8 cellular contexts compared by ENCODE assay signal in genomic region chr16:21952793-21953540, GRCh38. TPM values are rescaled to one million over a fixed set of nuclear protein-coding genes. Genes with fewer than 3 reads are reported as not detected.
DNase-seq lines count a peak whose midpoint lies in the region; ATAC-seq and TF ChIP-seq lines count a peak whose summit lies in the region.

Gene UQCRC2, plus strand, starts transcription at chr16:21953361. Its CDS starts 63 bp downstream, at chr16:21953424.

- peak within 1 kb of the TSS; percentile 100 for H3K27ac Mint-ChIP-seq in activated T-cell treated with anti-CD3 and anti-CD28 coated beads, Interleukin-2, amount 50 U/mL, for 24 hours

- H3K4me1 ChIP-seq in muscle layer of colon (ENCODE audit: insufficient read depth, low read length) = peaks cover 25% of the 10 kb centered on the region

- peaks cover 67% of the 10 kb centered on the region for H3K36me3 Mint-ChIP-seq in activated T-cell treated with anti-CD3 and anti-CD28 coated beads, Interleukin-2, amount 50 U/mL, for 24 hours (ENCODE audit: low read depth)

- DNase-seq in DMS79 (lab: John Stamatoyannopoulos, UW) (peak; percentile 91), KG1 (lab: John Stamatoyannopoulos, UW) (peak; percentile 99)
- DNase-seq in activated T-cell treated with anti-CD3 and anti-CD28 coated beads, Interleukin-2, amount 50 U/mL, for 24 hours = peak; percentile 90
- DNase-seq in stimulated activated CD8-positive, alpha-beta memory T cell treated with anti-CD3 and anti-CD28 coated beads, Interleukin-7, amount 100 ng/mL, for 1 hour (ENCODE audit: low read depth in 2 of 2) = peak; percentile 62 to 77

- H3K4me3 ChIP-seq in muscle layer of colon (ENCODE audit: low read depth in 1 of 2, low read length in 2 of 2) = peak within 1 kb of the TSS; percentile 84 to 100

- H3K27me3 ChIP-seq in muscle layer of colon (ENCODE audit: control insufficient read depth in 1 of 2, insufficient read depth in 2 of 2, low read length in 2 of 2) = no peaks in the 10 kb centered on the region

- peaks cover 70% of the 10 kb centered on the region for H3K4me1 Mint-ChIP-seq in activated T-cell treated with anti-CD3 and anti-CD28 coated beads, Interleukin-2, amount 50 U/mL, for 24 hours (ENCODE audit: low read depth)

- no peaks in the 10 kb centered on the region for H3K9me3 Mint-ChIP-seq in activated T-cell treated with anti-CD3 and anti-CD28 coated beads, Interleukin-2, amount 50 U/mL, for 24 hours

- no peaks in the 10 kb centered on the region for H3K9me3 ChIP-seq in muscle layer of colon (ENCODE audit: low read length)

- peak within 1 kb of the TSS; percentile 93 for H3K9ac ChIP-seq in muscle layer of colon (ENCODE audit: low read length)

- peak within 1 kb of the TSS; percentile 95 for H3K27ac ChIP-seq in muscle layer of colon (ENCODE audit: low read depth, low read length)

- H3K36me3 ChIP-seq in muscle layer of colon (ENCODE audit: insufficient read depth, low read length) = peaks cover 10% of the 10 kb centered on the region

- ATAC-seq in GM21737 (IDR thresholded peaks at IDR 0.05; ENCODE audit: unreplicated experiment) = peak; percentile 81
- ATAC-seq in esophagus mucosa = peak; percentile 97

- H3K4me3 Mint-ChIP-seq in activated T-cell treated with anti-CD3 and anti-CD28 coated beads, Interleukin-2, amount 50 U/mL, for 24 hours = peak within 1 kb of the TSS; percentile 97

- no peaks in the 10 kb centered on the region for H3K27me3 Mint-ChIP-seq in activated T-cell treated with anti-CD3 and anti-CD28 coated beads, Interleukin-2, amount 50 U/mL, for 24 hours

TF ChIP-seq in PFSK-1, 5 proteins besides CTCF, POLR2A, EP300 and RAD21:
- TF ChIP-seq TAF1 (IDR thresholded peaks at IDR 0.05; ENCODE audit: borderline replicate concordance, insufficient read depth, low read length) (peak; percentile 84; the same call in 1 of the 2 replicates), FOXP2 (optimal IDR thresholded peaks at IDR 0.05; ENCODE audit: borderline replicate concordance, extremely low read depth, extremely low read length, insufficient read depth) (no peak), POLR2AphosphoS5 (IDR thresholded peaks at IDR 0.05; ENCODE audit: low read depth, low read length) (peak; percentile 67; the same call in 1 of the 2 replicates), SIN3A (IDR thresholded peaks at IDR 0.05; ENCODE audit: borderline replicate concordance, insufficient read depth, low read length) (peak; percentile 47; the same call in 1 of the 2 replicates), REST (IDR thresholded peaks at IDR 0.05; ENCODE audit: insufficient read depth in 1 of 2, low read depth in 2 of 2, low read length in 2 of 2) (0 out of 4 replicates have a peak, but pooled peaks of 1 of the 2 experiments have one; percentile 13)

RNA-seq across cellular contexts. Expression of gene UQCRC2, which starts in this region (rescaled TPM):
- 161 TPM for polyA plus RNA-seq in PFSK-1 (2012; ENCODE audit: insufficient read length, low read depth)
- 270 TPM for total RNA-seq in esophagus mucosa

Comparison
In these comparisons a context has a peak if more than half of its experiments do, and no peak if none do; other contexts are left out.
1. Peak in every context shown above with its lines: DNase-seq, ATAC-seq, H3K4me3 ChIP-seq and H3K27ac ChIP-seq.